Comparison of ENCODE assay signal across 21 cellular contexts in genomic region chr6:89547286-89547685, GRCh38.
"Had no signal": no experiment of that assay in that cellular context is flagged by ENCODE, and none has a peak within 500 bp of the region (broad histone marks: within the 10 kb centered on the region; RNA-seq: fewer than 3 reads in every experiment).

No MANE protein-coding gene starts in this region.

- H3K9me3 ChIP-seq: heart right ventricle, left ventricle myocardium inferior, lower lobe of right lung, psoas muscle, right lobe of liver, tibial artery, upper lobe of left lung, uterus had no signal

- H3K4me1 Mint-ChIP-seq: immature natural killer cell, memory B cell had no signal

- H3K4me1 ChIP-seq: lower lobe of right lung, psoas muscle, right lobe of liver, upper lobe of left lung, uterus had no signal

- H3K4me3 ChIP-seq: dorsolateral prefrontal cortex, heart right ventricle, left ventricle myocardium inferior, lower lobe of right lung, psoas muscle, right lobe of liver, tibial artery, upper lobe of left lung, uterus had no signal

- H3K36me3 ChIP-seq: heart right ventricle, left ventricle myocardium inferior, lower lobe of right lung, right lobe of liver, tibial artery, upper lobe of left lung, uterus had no signal

- H3K27me3 Mint-ChIP-seq: stimulated activated naive CD8-positive, alpha-beta T cell treated with anti-CD3 and anti-CD28 coated beads, Interleukin-15, Interleukin-2, amounts not matched to agents 100 ng/mL and 50 ng/mL, for 24 hours had no signal

- H3K27ac ChIP-seq: dorsolateral prefrontal cortex, heart right ventricle, left ventricle myocardium inferior, lower lobe of right lung, psoas muscle, right lobe of liver, tibial artery, upper lobe of left lung, uterus had no signal

- H3K4me3 Mint-ChIP-seq: immature natural killer cell; memory B cell; mesothelial cell of epicardium; nephron; stimulated activated effector memory CD8-positive, alpha-beta T cell treated with anti-CD3 and anti-CD28 coated beads, Interleukin-12 subunit alpha, Interleukin-12 subunit beta, amount 100 ng/mL, for 72 hours; stimulated activated naive CD8-positive, alpha-beta T cell treated with anti-CD3 and anti-CD28 coated beads, Interleukin-15, Interleukin-2, amounts not matched to agents 100 ng/mL and 50 ng/mL, for 24 hours had no signal

- H3K27me3 ChIP-seq: dorsolateral prefrontal cortex, heart right ventricle, right lobe of liver, tibial artery, upper lobe of left lung, uterus had no signal

- DNase-seq: cortex of kidney; dorsolateral prefrontal cortex; effector CD8-positive, alpha-beta T cell; heart right ventricle; hypothalamus; immature natural killer cell; left ventricle myocardium inferior; lower lobe of right lung; psoas muscle; retina; right lobe of liver; stimulated activated CD4-positive, alpha-beta T cell treated with anti-CD3 and anti-CD28 coated beads, Interleukin-4, amount 100 ng/mL, for 1 hour; stimulated activated CD8-positive, alpha-beta memory T cell treated with anti-CD3 and anti-CD28 coated beads, Interleukin-4, amount 100 ng/mL, for 48 hours; tibial artery; uterus had no signal

- H3K9me3 Mint-ChIP-seq: immature natural killer cell; memory B cell; mesothelial cell of epicardium; nephron; stimulated activated effector memory CD8-positive, alpha-beta T cell treated with anti-CD3 and anti-CD28 coated beads, Interleukin-12 subunit alpha, Interleukin-12 subunit beta, amount 100 ng/mL, for 72 hours; stimulated activated naive CD8-positive, alpha-beta T cell treated with anti-CD3 and anti-CD28 coated beads, Interleukin-15, Interleukin-2, amounts not matched to agents 100 ng/mL and 50 ng/mL, for 24 hours had no signal

- H3K36me3 Mint-ChIP-seq: immature natural killer cell; memory B cell; mesothelial cell of epicardium; stimulated activated effector memory CD8-positive, alpha-beta T cell treated with anti-CD3 and anti-CD28 coated beads, Interleukin-12 subunit alpha, Interleukin-12 subunit beta, amount 100 ng/mL, for 72 hours had no signal

- H3K27ac Mint-ChIP-seq: immature natural killer cell; memory B cell; mesothelial cell of epicardium; nephron; stimulated activated effector memory CD8-positive, alpha-beta T cell treated with anti-CD3 and anti-CD28 coated beads, Interleukin-12 subunit alpha, Interleukin-12 subunit beta, amount 100 ng/mL, for 72 hours; stimulated activated naive CD8-positive, alpha-beta T cell treated with anti-CD3 and anti-CD28 coated beads, Interleukin-15, Interleukin-2, amounts not matched to agents 100 ng/mL and 50 ng/mL, for 24 hours had no signal
